14 cellular contexts compared by ENCODE assay signal in genomic region chr10:73864229-73864628, GRCh38. TPM values are rescaled to one million over a fixed set of nuclear protein-coding genes. Genes with fewer than 3 reads are reported as not detected.
DNase-seq lines count a peak whose midpoint lies in the region; ATAC-seq and TF ChIP-seq lines count a peak whose summit lies in the region.
"Had no signal": no experiment of that assay in that cellular context is flagged by ENCODE, and none has a peak within 500 bp of the region (broad histone marks: within the 10 kb centered on the region; RNA-seq: fewer than 3 reads in every experiment).

No MANE protein-coding gene starts in this region.

- TF ChIP-seq POLR2A in spleen (IDR thresholded peaks at IDR 0.05): no peak

- DNase-seq in T-helper 1 cell (no peak), spleen (no peak), T-helper 9 cell (no peak), DMS 273 (lab: John Stamatoyannopoulos, UW; ENCODE audit: unreplicated experiment) (no peak)
- DNase-seq: C1 segment of cervical spinal cord, NCI-H1694 treated with DMSO at 0.1 percent for 48 hours, retina, SHP77 treated with DMSO at 0.1 percent for 48 hours, T1000 had no signal

- H3K36me3 Mint-ChIP-seq in T-helper 1 cell treated with Interleukin-12 subunit alpha and Interleukin-12 subunit beta and Interleukin-4 antibody, amounts not matched to agents 30 μg/mL and 1 μg/mL, for 36 hours (ENCODE audit: low read depth): peaks cover 29% of the 10 kb centered on the region

- peaks cover 61% of the 10 kb centered on the region for H3K4me1 Mint-ChIP-seq in T-helper 1 cell treated with Interleukin-12 subunit alpha and Interleukin-12 subunit beta and Interleukin-4 antibody, amounts not matched to agents 30 μg/mL and 1 μg/mL, for 36 hours (ENCODE audit: low read depth)

- H3K4me1 ChIP-seq in spleen: peaks cover 35 to 100% (median 73%) of the 10 kb centered on the region in 6 donors

- H3K9me3 ChIP-seq in KOPT-K1 (ENCODE audit: insufficient read depth, low read length, poor library complexity, severe bottlenecking) (no peaks in the 10 kb centered on the region), spleen (no peaks in the 10 kb centered on the region)

- 94 to 98% (median 95%) methylated on average over 4 of the region's 4 CpGs for WGBS in spleen, 5 donors

- peak overlapping the region; percentile 82 for H3K4me3 Mint-ChIP-seq in T-helper 1 cell treated with Interleukin-12 subunit alpha and Interleukin-12 subunit beta and Interleukin-4 antibody, amounts not matched to agents 30 μg/mL and 1 μg/mL, for 36 hours

- intact Hi-C loops in spleen (cut with DNase I; ENCODE audit: low total_unique reads): no loop called here

- no peaks in the 10 kb centered on the region for H3K27me3 Mint-ChIP-seq in T-helper 1 cell treated with Interleukin-12 subunit alpha and Interleukin-12 subunit beta and Interleukin-4 antibody, amounts not matched to agents 30 μg/mL and 1 μg/mL, for 36 hours (ENCODE audit: low read depth)

- H3K36me3 ChIP-seq in KOPT-K1 (ENCODE audit: insufficient read depth, low read length) (peaks cover 77% of the 10 kb centered on the region), spleen (peaks cover 0 to 65% (median 19%) of the 10 kb centered on the region in 6 donors)

- no peak for TF ChIP-seq CTCF in spleen (IDR thresholded peaks at IDR 0.05 in 8 of 11, conservative IDR thresholded peaks at IDR 0.05 in 3 of 11)

- ATAC-seq in GM21360 (IDR thresholded peaks at IDR 0.05; ENCODE audit: unreplicated experiment): no peak

- peak overlapping the region; percentile 53 for H3K27ac Mint-ChIP-seq in T-helper 1 cell treated with Interleukin-12 subunit alpha and Interleukin-12 subunit beta and Interleukin-4 antibody, amounts not matched to agents 30 μg/mL and 1 μg/mL, for 36 hours

- H3K9me3 Mint-ChIP-seq in T-helper 1 cell treated with Interleukin-12 subunit alpha and Interleukin-12 subunit beta and Interleukin-4 antibody, amounts not matched to agents 30 μg/mL and 1 μg/mL, for 36 hours: no peaks in the 10 kb centered on the region

- H3K27ac ChIP-seq in KOPT-K1 (ENCODE audit: low read depth, low read length, poor library complexity, severe bottlenecking) (peak overlapping the region; percentile 21), angular gyrus (ENCODE audit: low read depth, low read length) (peak overlapping the region; percentile 52), spleen (peak overlapping the region in 6 of 8 donors; percentile 89 to 95 (median 92))
- H3K27ac ChIP-seq: 22Rv1 had no signal

- H3K27me3 ChIP-seq in spleen (replicated peaks in 1 of 7): no peaks in the 10 kb centered on the region

- H3K4me3 ChIP-seq in spleen: peak overlapping the region in 1 of 8 donors; percentile 66

RNA-seq across cellular contexts. Expression of gene CAMK2G, which starts 10.1 kb away (rescaled TPM):
- 10 to 100 TPM; 32.7 to 55.2 (median 45.8) TPM for total RNA-seq in spleen
- 10 to 100 TPM; 10.4 to 18.0 (median 17.1) TPM for polyA plus RNA-seq in spleen

RNA-seq across cellular contexts. Expression of gene PLAU, which starts 46.7 kb away (rescaled TPM):
- 10 to 100 TPM; 19.1 to 95.0 (median 40.7) TPM for total RNA-seq in spleen
- polyA plus RNA-seq in spleen: 10 to 100 TPM in 2 of 3 donors, 1 to 10 TPM in 1; 9.6 to 18.3 (median 16.8) TPM

RNA-seq across cellular contexts. Expression of gene NDST2, which starts 52.8 kb away (rescaled TPM):
- 100 to 1,000 TPM in 5 of 7 donors, 10 to 100 TPM in 2; 84.6 to 159 (median 117) TPM for total RNA-seq in spleen
- 10 to 100 TPM; 10.9 to 21.7 (median 12.3) TPM for polyA plus RNA-seq in spleen

Comparison
In these comparisons a context has a peak if more than half of its experiments do, and no peak if none do; other contexts are left out.
1. H3K27ac ChIP-seq: peak in every context shown above with its lines; median percentile 92 in spleen; 52 in angular gyrus; 21 in KOPT-K1.